In genomic region chr10:3472705-3473078, GRCh38 we compare ENCODE assay signal across 10 cellular contexts.
DNase-seq lines count a peak whose midpoint lies in the region; ATAC-seq, FAIRE-seq and TF ChIP-seq lines count a peak whose summit lies in the region.
"Had no signal": no experiment of that assay in that cellular context is flagged by ENCODE, and none has a peak within 500 bp of the region (broad histone marks: within the 10 kb centered on the region; RNA-seq: fewer than 3 reads in every experiment).

No MANE protein-coding gene starts in this region.

- no peaks in the 10 kb centered on the region for H3K9me3 ChIP-seq in astrocyte (ENCODE audit: insufficient read depth, low read depth, low read length)
- no peaks in the 10 kb centered on the region for H3K9me3 ChIP-seq in thymus (ENCODE audit: control insufficient read depth)

- peak; percentile 49 for FAIRE-seq in astrocyte (lab: Jason Lieb, UNC)

- peak overlapping the region; percentile 75 for H3K4me3 Mint-ChIP-seq in activated CD4-positive, alpha-beta T cell treated with anti-CD3 and anti-CD28 coated beads, Interleukin-2, amount 10 ng/mL, durations not matched to agents 24 days and 14 days
- no peak overlapping the region for H3K4me3 Mint-ChIP-seq in astrocyte (ENCODE audit: unreplicated experiment)

- 38% methylated on average over 5 of the region's 5 CpGs for WGBS in thymus

- no peak for TF ChIP-seq CTCF in astrocyte (IDR thresholded peaks at IDR 0.05; ENCODE audit: insufficient read depth, low read depth, low read length)

- peaks cover 21% of the 10 kb centered on the region for H3K27me3 Mint-ChIP-seq in activated CD4-positive, alpha-beta T cell treated with anti-CD3 and anti-CD28 coated beads, Interleukin-2, amount 10 ng/mL, durations not matched to agents 24 days and 14 days
- no peaks in the 10 kb centered on the region for H3K27me3 Mint-ChIP-seq in astrocyte (ENCODE audit: low read depth, unreplicated experiment)

- H3K4me2 ChIP-seq in astrocyte (ENCODE audit: low read length) = peak overlapping the region; percentile 78

- H3K79me2 ChIP-seq in astrocyte (ENCODE audit: insufficient read depth, low read length) = no peaks in the 10 kb centered on the region

- peak overlapping the region; percentile 22 for H2AFZ ChIP-seq in astrocyte (ENCODE audit: low read depth, low read length)

- H3K4me1 Mint-ChIP-seq in activated CD4-positive, alpha-beta T cell treated with anti-CD3 and anti-CD28 coated beads, Interleukin-2, amount 10 ng/mL, durations not matched to agents 24 days and 14 days = peaks cover 43% of the 10 kb centered on the region
- H3K4me1 Mint-ChIP-seq in astrocyte (ENCODE audit: low read depth, unreplicated experiment) = peaks cover 48% of the 10 kb centered on the region

- H4K20me1 ChIP-seq in astrocyte (ENCODE audit: insufficient read depth, low read length) = no peaks in the 10 kb centered on the region

- H3K36me3 Mint-ChIP-seq in activated CD4-positive, alpha-beta T cell treated with anti-CD3 and anti-CD28 coated beads, Interleukin-2, amount 10 ng/mL, durations not matched to agents 24 days and 14 days (ENCODE audit: low read depth) = no peaks in the 10 kb centered on the region
- H3K36me3 Mint-ChIP-seq in astrocyte (ENCODE audit: low read depth, unreplicated experiment) = no peaks in the 10 kb centered on the region

- DNase-seq in activated CD4-positive, alpha-beta T cell treated with anti-CD3 and anti-CD28 coated beads, Interleukin-2, amount 10 ng/mL, durations not matched to agents 24 days and 14 days = no peak
- no peak for DNase-seq in activated CD4-positive, alpha-beta T cell treated with anti-CD3 and anti-CD28 coated beads for 48 hours
- DNase-seq in astrocyte (ENCODE audit: low read depth) (peak; percentile 67), DMS53 treated with DMSO at 0.1 percent for 48 hours (lab: John Stamatoyannopoulos, UW; ENCODE audit: unreplicated experiment) (no peak), middle frontal gyrus (ENCODE audit: extremely low spot score, low spot score) (no peak)
- DNase-seq: activated CD8-positive, alpha-beta memory T cell treated with anti-CD3 and anti-CD28 coated beads, Interleukin-2, amount 50 U/mL, for 4 hours; stimulated activated CD4-positive, alpha-beta T cell treated with anti-CD3 and anti-CD28 coated beads, Interleukin-4, amount 100 ng/mL, for 4 hours had no signal

- H3K36me3 ChIP-seq in astrocyte (ENCODE audit: insufficient read depth, low read length) (no peaks in the 10 kb centered on the region), thymus (ENCODE audit: control insufficient read depth, insufficient read depth) (no peaks in the 10 kb centered on the region)

- H3K27ac Mint-ChIP-seq in activated CD4-positive, alpha-beta T cell treated with anti-CD3 and anti-CD28 coated beads, Interleukin-2, amount 10 ng/mL, durations not matched to agents 24 days and 14 days = peak overlapping the region; percentile 21
- peak overlapping the region; percentile 10 for H3K27ac Mint-ChIP-seq in astrocyte (ENCODE audit: unreplicated experiment)

- H3K4me1 ChIP-seq in astrocyte (ENCODE audit: insufficient read depth, low read length) (peaks cover 33% of the 10 kb centered on the region), thymus (ENCODE audit: control insufficient read depth, insufficient read depth, low read length) (no peaks in the 10 kb centered on the region)

- H3K4me3 ChIP-seq in astrocyte (ENCODE audit: insufficient read depth, low read depth, low read length) (peak overlapping the region; percentile 34), thymus (ENCODE audit: low read length) (peak overlapping the region; percentile 33)

- H3K27me3 ChIP-seq in astrocyte (ENCODE audit: insufficient read depth, low read length) (no peaks in the 10 kb centered on the region), layer of hippocampus (ENCODE audit: control insufficient read depth, insufficient read depth, low read length) (no peaks in the 10 kb centered on the region), thymus (ENCODE audit: control insufficient read depth, insufficient read depth) (no peaks in the 10 kb centered on the region)

- peaks cover 3% of the 10 kb centered on the region for H3K9me3 Mint-ChIP-seq in activated CD4-positive, alpha-beta T cell treated with anti-CD3 and anti-CD28 coated beads, Interleukin-2, amount 10 ng/mL, durations not matched to agents 24 days and 14 days
- H3K9me3 Mint-ChIP-seq in astrocyte (ENCODE audit: unreplicated experiment) = peaks cover 4% of the 10 kb centered on the region

- H3K9ac ChIP-seq in astrocyte (ENCODE audit: low read length) = peak overlapping the region; percentile 60

- no peak for ATAC-seq in GM19324 (IDR thresholded peaks at IDR 0.05; ENCODE audit: low FRiP score, unreplicated experiment)

- H3K27ac ChIP-seq in astrocyte (ENCODE audit: low read depth, low read length) (peak overlapping the region; percentile 58), layer of hippocampus (ENCODE audit: low read depth, low read length) (peak overlapping the region; percentile 86), thymus (ENCODE audit: low read depth) (peak overlapping the region; percentile 47)

- intact Hi-C loops in activated CD4-positive, alpha-beta T cell treated with anti-CD3 and anti-CD28 coated beads, Interleukin-2, amount 10 ng/mL, durations not matched to agents 24 days and 14 days (cut with micrococcal nuclease) = no loop called here
